In the genomic region with DNA sequence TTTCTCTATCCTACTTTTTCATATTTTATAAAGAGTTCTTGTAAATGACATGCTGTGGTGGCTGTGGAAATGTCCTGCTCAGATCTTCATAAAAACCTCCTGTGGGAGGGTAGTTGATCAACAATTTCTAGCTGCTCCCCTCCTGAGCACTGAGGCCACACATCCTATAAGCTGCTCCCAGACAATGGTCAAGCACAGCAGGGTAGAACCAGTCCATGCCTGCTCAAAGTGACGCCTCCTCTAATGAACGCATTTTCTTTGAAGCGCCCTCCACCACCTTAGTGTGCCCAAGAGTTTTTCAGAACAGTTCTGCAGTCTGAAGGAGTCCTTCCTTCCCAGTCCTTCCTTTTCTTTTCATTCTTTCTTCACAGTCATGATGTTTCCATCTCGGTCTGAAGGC, we compare ENCODE assay signal across 1 cellular context.
TF ChIP-seq lines count a peak whose summit lies in the region.

No MANE protein-coding gene starts in this region.

TF ChIP-seq in IMR-90, 13 proteins besides CTCF, POLR2A, EP300 and RAD21 (continued from another document):
- TF ChIP-seq, protein P1, sequence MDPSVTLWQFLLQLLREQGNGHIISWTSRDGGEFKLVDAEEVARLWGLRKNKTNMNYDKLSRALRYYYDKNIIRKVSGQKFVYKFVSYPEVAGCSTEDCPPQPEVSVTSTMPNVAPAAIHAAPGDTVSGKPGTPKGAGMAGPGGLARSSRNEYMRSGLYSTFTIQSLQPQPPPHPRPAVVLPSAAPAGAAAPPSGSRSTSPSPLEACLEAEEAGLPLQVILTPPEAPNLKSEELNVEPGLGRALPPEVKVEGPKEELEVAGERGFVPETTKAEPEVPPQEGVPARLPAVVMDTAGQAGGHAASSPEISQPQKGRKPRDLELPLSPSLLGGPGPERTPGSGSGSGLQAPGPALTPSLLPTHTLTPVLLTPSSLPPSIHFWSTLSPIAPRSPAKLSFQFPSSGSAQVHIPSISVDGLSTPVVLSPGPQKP (IDR thresholded peaks at IDR 0.05; ENCODE audit: borderline replicate concordance, low read depth, low read length) = no peak
- no peak for TF ChIP-seq BHLHE40 (IDR thresholded peaks at IDR 0.05; ENCODE audit: low read depth, low read length)
- TF ChIP-seq RCOR1 (IDR thresholded peaks at IDR 0.05; ENCODE audit: insufficient replicate concordance, low read length) = no peak
- no peak for TF ChIP-seq RFX5 (IDR thresholded peaks at IDR 0.05; ENCODE audit: low read depth, low read length)
- no peak for TF ChIP-seq MAZ (IDR thresholded peaks at IDR 0.05; ENCODE audit: borderline replicate concordance, low read depth, low read length)
- TF ChIP-seq MAFK (IDR thresholded peaks at IDR 0.05; ENCODE audit: low read depth, low read length) = no peak
- no peak for TF ChIP-seq CHD1 (IDR thresholded peaks at IDR 0.05; ENCODE audit: low read depth, low read length)
